ENCODE assay signal across 31 cellular contexts in the genomic region with DNA sequence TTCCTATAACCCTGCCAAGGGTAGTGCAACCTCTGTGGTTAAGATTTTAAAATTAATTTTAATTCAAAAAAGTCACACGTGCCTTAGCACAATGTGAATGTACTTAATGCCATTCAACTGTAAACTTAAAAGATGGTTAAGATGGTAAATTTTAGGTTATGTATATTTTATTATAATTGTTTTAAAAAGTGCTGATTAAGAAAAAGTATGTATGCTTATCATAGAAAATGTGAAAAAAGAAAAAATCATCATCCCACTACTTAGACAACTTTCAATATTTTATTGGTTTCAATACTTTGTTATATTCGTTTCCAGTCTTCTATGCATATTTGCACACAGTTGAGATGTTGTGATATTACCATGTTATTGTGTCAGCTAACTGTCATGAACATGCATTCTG.
"Had no signal": no experiment of that assay in that cellular context is flagged by ENCODE, and none has a peak within 500 bp of the region (broad histone marks: within the 10 kb centered on the region; RNA-seq: fewer than 3 reads in every experiment).

No MANE protein-coding gene starts in this region.

- H3K27ac Mint-ChIP-seq: activated CD4-positive, alpha-beta memory T cell treated with anti-CD3 and anti-CD28 coated beads, Interleukin-2, amount 10 ng/mL, durations not matched to agents 7 days and 5 days; activated CD4-positive, alpha-beta T cell treated with anti-CD3 and anti-CD28 coated beads, Interleukin-2, amount 10 ng/mL, durations not matched to agents 7 days and 5 days; activated naive CD4-positive, alpha-beta T cell treated with anti-CD3 and anti-CD28 coated beads, Interleukin-2, amount 10 ng/mL, durations not matched to agents 7 days and 5 days; activated naive CD8-positive, alpha-beta T cell treated with anti-CD3 and anti-CD28 coated beads, Interleukin-2, amount 10 ng/mL, durations not matched to agents 7 days and 5 days; activated T-cell treated with anti-CD3 and anti-CD28 coated beads, Interleukin-2, amount 50 U/mL, for 72 hours; brain; WTC11 had no signal

- H3K36me3 Mint-ChIP-seq: activated naive CD4-positive, alpha-beta T cell treated with anti-CD3 and anti-CD28 coated beads, Interleukin-2, amount 50 U/mL, for 72 hours had no signal

- H3K4me1 ChIP-seq: ascending aorta, colonic mucosa had no signal

- H3K27me3 Mint-ChIP-seq: activated CD4-positive, alpha-beta memory T cell treated with anti-CD3 and anti-CD28 coated beads, Interleukin-2, amount 10 ng/mL, durations not matched to agents 7 days and 5 days; activated CD4-positive, alpha-beta T cell treated with anti-CD3 and anti-CD28 coated beads, Interleukin-2, amount 10 ng/mL, durations not matched to agents 7 days and 5 days; activated naive CD4-positive, alpha-beta T cell treated with anti-CD3 and anti-CD28 coated beads, Interleukin-2, amount 10 ng/mL, durations not matched to agents 7 days and 5 days; activated naive CD8-positive, alpha-beta T cell treated with anti-CD3 and anti-CD28 coated beads, Interleukin-2, amount 10 ng/mL, durations not matched to agents 7 days and 5 days; activated T-cell treated with anti-CD3 and anti-CD28 coated beads, Interleukin-2, amount 50 U/mL, for 24 hours; brain had no signal

- H3K4me1 Mint-ChIP-seq: brain had no signal

- H3K4me3 ChIP-seq: ascending aorta, breast epithelium, cardiac muscle cell, colonic mucosa, esophagus squamous epithelium, gastroesophageal sphincter had no signal

- H3K9me3 ChIP-seq: ascending aorta, breast epithelium, colonic mucosa, esophagus squamous epithelium, gastroesophageal sphincter had no signal

- H3K4me3 Mint-ChIP-seq: activated CD4-positive, alpha-beta memory T cell treated with anti-CD3 and anti-CD28 coated beads, Interleukin-2, amount 10 ng/mL, durations not matched to agents 7 days and 5 days; activated CD4-positive, alpha-beta T cell treated with anti-CD3 and anti-CD28 coated beads, Interleukin-2, amount 10 ng/mL, durations not matched to agents 7 days and 5 days; activated naive CD4-positive, alpha-beta T cell treated with anti-CD3 and anti-CD28 coated beads, Interleukin-2, amount 10 ng/mL, durations not matched to agents 7 days and 5 days; activated naive CD8-positive, alpha-beta T cell treated with anti-CD3 and anti-CD28 coated beads, Interleukin-2, amount 10 ng/mL, durations not matched to agents 7 days and 5 days; activated T-cell treated with anti-CD3 and anti-CD28 coated beads, Interleukin-2, amount 50 U/mL, for 24 hours; activated T-cell treated with anti-CD3 and anti-CD28 coated beads, Interleukin-2, amount 50 U/mL, for 72 hours; brain; WTC11 had no signal

- FAIRE-seq: endometrium, endothelial cell of umbilical vein had no signal

- H3K27ac ChIP-seq: ascending aorta, breast epithelium, cardiac muscle cell, colonic mucosa, epithelial cell of prostate, esophagus squamous epithelium, gastroesophageal sphincter, VCaP had no signal

- DNase-seq: activated CD4-positive, alpha-beta memory T cell treated with anti-CD3 and anti-CD28 coated beads, Interleukin-2, amount 10 ng/mL, durations not matched to agents 7 days and 5 days; activated CD4-positive, alpha-beta T cell treated with anti-CD3 and anti-CD28 coated beads for 1 hour; activated CD4-positive, alpha-beta T cell treated with anti-CD3 and anti-CD28 coated beads for 4 hours; activated CD4-positive, alpha-beta T cell treated with anti-CD3 and anti-CD28 coated beads, Interleukin-2, amount 10 ng/mL, durations not matched to agents 7 days and 5 days; activated CD4-positive, alpha-beta T cell treated with anti-CD3 and anti-CD28 coated beads, Interleukin-2, amount 50 U/mL, for 4 hours; activated CD8-positive, alpha-beta memory T cell treated with anti-CD3 and anti-CD28 coated beads, Interleukin-2, amount 50 U/mL, for 48 hours; activated gamma-delta T cell; activated naive CD4-positive, alpha-beta T cell; activated naive CD4-positive, alpha-beta T cell treated with anti-CD3 and anti-CD28 coated beads, Interleukin-2, amount 10 ng/mL, durations not matched to agents 7 days and 5 days; activated naive CD8-positive, alpha-beta T cell treated with anti-CD3 and anti-CD28 coated beads, Interleukin-2, amount 10 ng/mL, durations not matched to agents 7 days and 5 days; activated T-cell treated with anti-CD3 and anti-CD28 coated beads for 4 hours; activated T-cell treated with anti-CD3 and anti-CD28 coated beads, Interleukin-2, amount 50 U/mL, for 24 hours; activated T-cell treated with anti-CD3 and anti-CD28 coated beads, Interleukin-2, amount 50 U/mL, for 72 hours; central memory CD4-positive, alpha-beta T cell; cerebellar nuclear complex; colonic mucosa; effector CD8-positive, alpha-beta T cell; esophagus squamous epithelium; foreskin melanocyte; T-helper 2 cell had no signal

- H3K27me3 ChIP-seq: ascending aorta, breast epithelium, cardiac muscle cell, colonic mucosa, esophagus squamous epithelium, gastroesophageal sphincter had no signal

- H3K9me3 Mint-ChIP-seq: activated CD4-positive, alpha-beta memory T cell treated with anti-CD3 and anti-CD28 coated beads, Interleukin-2, amount 10 ng/mL, durations not matched to agents 7 days and 5 days; activated CD4-positive, alpha-beta T cell treated with anti-CD3 and anti-CD28 coated beads, Interleukin-2, amount 10 ng/mL, durations not matched to agents 7 days and 5 days; activated naive CD4-positive, alpha-beta T cell treated with anti-CD3 and anti-CD28 coated beads, Interleukin-2, amount 10 ng/mL, durations not matched to agents 7 days and 5 days; activated naive CD4-positive, alpha-beta T cell treated with anti-CD3 and anti-CD28 coated beads, Interleukin-2, amount 50 U/mL, for 72 hours; activated naive CD8-positive, alpha-beta T cell treated with anti-CD3 and anti-CD28 coated beads, Interleukin-2, amount 10 ng/mL, durations not matched to agents 7 days and 5 days; activated T-cell treated with anti-CD3 and anti-CD28 coated beads, Interleukin-2, amount 50 U/mL, for 24 hours; activated T-cell treated with anti-CD3 and anti-CD28 coated beads, Interleukin-2, amount 50 U/mL, for 72 hours had no signal

- ATAC-seq: activated naive CD4-positive, alpha-beta T cell treated with anti-CD3 and anti-CD28 coated beads, Interleukin-2, amount 50 U/mL, for 72 hours; activated T-cell treated with anti-CD3 and anti-CD28 coated beads, Interleukin-2, amount 50 U/mL, for 72 hours; gastroesophageal sphincter; WTC11 had no signal

- H3K36me3 ChIP-seq: breast epithelium had no signal
